ENCODE assay signal across 8 cellular contexts in genomic region chr11:73598719-73599379, GRCh38. TPM values are rescaled to one million over a fixed set of nuclear protein-coding genes. Genes with fewer than 3 reads are reported as not detected.
DNase-seq lines count a peak whose midpoint lies in the region; ATAC-seq, FAIRE-seq and TF ChIP-seq lines count a peak whose summit lies in the region.

No MANE protein-coding gene starts in this region.

- H3K4me3 ChIP-seq in HAP-1 (peak overlapping the region; percentile 93), right lobe of liver (peak overlapping the region; percentile 85 to 95 (median 92)), urinary bladder (ENCODE audit: low read depth, low read length) (peak overlapping the region; percentile 96)

- peaks cover 5% of the 10 kb centered on the region for H3K27me3 Mint-ChIP-seq in activated naive CD8-positive, alpha-beta T cell treated with anti-CD3 and anti-CD28 coated beads, Interleukin-2, amount 10 ng/mL, durations not matched to agents 7 days and 5 days

- 23% methylated on average over 19 of the region's 20 CpGs for WGBS in right lobe of liver (ENCODE audit: insufficient coverage, low coverage, low lambda C conversion rate, missing lambda C conversion rate)
- 30% methylated on average over 20 of the region's 20 CpGs for WGBS in urinary bladder

- H3K9me3 ChIP-seq in HAP-1 (no peaks in the 10 kb centered on the region), right lobe of liver (no peaks in the 10 kb centered on the region)

- in situ Hi-C loops in HAP-1 (cut with MboI; ENCODE audit: low sequenced_read_pairs) = no loop called here

- POLR2A ChIA-PET in activated naive CD8-positive, alpha-beta T cell treated with anti-CD3 and anti-CD28 coated beads, Interleukin-2, amount 10 ng/mL, durations not matched to agents 7 days and 5 days (lab: Charles Lee) = interaction anchor here (0.5 to 1.2 kb wide), 4 partner anchors 60 to 1929 kb away, joined by 3 to 4 read pairs (median 4); no protein-coding TSS in a partner anchor

- no peaks in the 10 kb centered on the region for H3K9me3 Mint-ChIP-seq in activated naive CD8-positive, alpha-beta T cell treated with anti-CD3 and anti-CD28 coated beads, Interleukin-2, amount 10 ng/mL, durations not matched to agents 7 days and 5 days

- H3K27me3 ChIP-seq in HAP-1 (ENCODE audit: low read depth) = 0 out of 2 replicates have a peak, but pooled peaks cover under 1% of the 10 kb centered on the region
- H3K27me3 ChIP-seq in right lobe of liver = no peaks in the 10 kb centered on the region

- intact Hi-C loops in right lobe of liver (cut with DNase I) = no loop called here

- peaks cover 24% of the 10 kb centered on the region for H3K4me1 ChIP-seq in HAP-1
- peaks cover 0 to 5% (median 2%) of the 10 kb centered on the region in 4 donors for H3K4me1 ChIP-seq in right lobe of liver
- H3K4me1 ChIP-seq in urinary bladder (ENCODE audit: insufficient read depth) = peaks cover 6% of the 10 kb centered on the region

- H3K27ac Mint-ChIP-seq in activated naive CD8-positive, alpha-beta T cell treated with anti-CD3 and anti-CD28 coated beads, Interleukin-2, amount 10 ng/mL, durations not matched to agents 7 days and 5 days = peak overlapping the region; percentile 98

- H3K36me3 Mint-ChIP-seq in activated naive CD8-positive, alpha-beta T cell treated with anti-CD3 and anti-CD28 coated beads, Interleukin-2, amount 10 ng/mL, durations not matched to agents 7 days and 5 days = peaks cover 11% of the 10 kb centered on the region

- peak; percentile 47 for DNase-seq in DMS114 treated with DMSO at 0.1 percent for 48 hours (lab: John Stamatoyannopoulos, UW; ENCODE audit: unreplicated experiment)
- DNase-seq in HAP-1 (ENCODE audit: low spot score in 2 of 2) = no peak
- no peak for DNase-seq in activated naive CD8-positive, alpha-beta T cell treated with anti-CD3 and anti-CD28 coated beads, Interleukin-2, amount 10 ng/mL, durations not matched to agents 7 days and 5 days
- no peak for DNase-seq in right lobe of liver
- DNase-seq in D721Med (ENCODE audit: insufficient read length, low spot score) = no peak
- no peak for DNase-seq in activated CD8-positive, alpha-beta memory T cell treated with anti-CD3 and anti-CD28 coated beads, Interleukin-2, amount 50 U/mL, for 4 hours
- no peak for DNase-seq in stimulated activated CD4-positive, alpha-beta T cell treated with anti-CD3 and anti-CD28 coated beads, Interleukin-2, amount 100 ng/mL, for 48 hours

- peaks cover 29% of the 10 kb centered on the region for H3K4me1 Mint-ChIP-seq in activated naive CD8-positive, alpha-beta T cell treated with anti-CD3 and anti-CD28 coated beads, Interleukin-2, amount 10 ng/mL, durations not matched to agents 7 days and 5 days

- no peaks in the 10 kb centered on the region; the same call in 1 of the 2 replicates for H3K36me3 ChIP-seq in HAP-1 (replicated peaks)
- H3K36me3 ChIP-seq in right lobe of liver = no peaks in the 10 kb centered on the region
- no peaks in the 10 kb centered on the region for H3K36me3 ChIP-seq in urinary bladder (ENCODE audit: insufficient read depth)

- no peak for TF ChIP-seq CTCF in right lobe of liver (IDR thresholded peaks at IDR 0.05)
- TF ChIP-seq CTCF in D721Med (IDR thresholded peaks at IDR 0.05; ENCODE audit: insufficient read depth, missing control alignments) = no peak

- no peak for ATAC-seq in activated naive CD8-positive, alpha-beta T cell treated with anti-CD3 and anti-CD28 coated beads, Interleukin-2, amount 10 ng/mL, durations not matched to agents 7 days and 5 days (ENCODE audit: low read depth)
- ATAC-seq in right lobe of liver = no peak

- peak overlapping the region; percentile 95 for H3K4me3 Mint-ChIP-seq in activated naive CD8-positive, alpha-beta T cell treated with anti-CD3 and anti-CD28 coated beads, Interleukin-2, amount 10 ng/mL, durations not matched to agents 7 days and 5 days

- TF ChIP-seq POLR2A in right lobe of liver (IDR thresholded peaks at IDR 0.05) = no peak

- H3K27ac ChIP-seq in right lobe of liver = peak overlapping the region; percentile 52 to 71 (median 67)
- H3K27ac ChIP-seq in urinary bladder (ENCODE audit: low read depth) = peak overlapping the region; percentile 44

- no peak for FAIRE-seq in D721Med (lab: Jason Lieb, UNC)

RNA-seq across cellular contexts. Expression of gene FAM168A, which starts 0.9 kb away (rescaled TPM):
- total RNA-seq in activated naive CD8-positive, alpha-beta T cell treated with anti-CD3 and anti-CD28 coated beads, Interleukin-2, amount 10 ng/mL, durations not matched to agents 7 days and 5 days = 10 to 100 TPM; 27.3 to 31.0 TPM
- total RNA-seq in right lobe of liver (10 to 100 TPM; 13.0 to 21.5 (median 15.9) TPM), urinary bladder (31.4 TPM)
- 29.0 TPM for polyA plus RNA-seq in urinary bladder

RNA-seq across cellular contexts. Expression of gene PLEKHB1, which starts 47.5 kb away (rescaled TPM):
- 10 to 100 TPM; 23.6 to 32.8 TPM for total RNA-seq in activated naive CD8-positive, alpha-beta T cell treated with anti-CD3 and anti-CD28 coated beads, Interleukin-2, amount 10 ng/mL, durations not matched to agents 7 days and 5 days
- total RNA-seq in right lobe of liver (1 to 10 TPM in 3 of 6 experiments, under 1 TPM in 3; 0.42 to 2.1 (median 0.96) TPM), urinary bladder (1.0 TPM)
- 3.8 TPM for polyA plus RNA-seq in urinary bladder

Comparison
In these comparisons a context has a peak if more than half of its experiments do, and no peak if none do; other contexts are left out.
1. RNA of gene PLEKHB1, which starts 47.5 kb away (total RNA-seq): 23.6 to 32.8 TPM in activated naive CD8-positive, alpha-beta T cell treated with anti-CD3 and anti-CD28 coated beads, Interleukin-2, amount 10 ng/mL, durations not matched to agents 7 days and 5 days; 0.42 to 2.1 TPM in right lobe of liver and 1.0 TPM in urinary bladder (single experiment); every median in the first group is over 4 times any median in the second.
2. Peak in every context shown above with its lines, with median percentiles within 50 percentile points of each other: H3K4me3 ChIP-seq.